Comparison of ENCODE assay signal across 10 cellular contexts in genomic region chr14:104749111-104749649, GRCh38. TPM values are rescaled to one million over a fixed set of nuclear protein-coding genes. Genes with fewer than 3 reads are reported as not detected.
A peak's percentile ranks its signal among the peaks of the same experiment; 100 is the strongest.
DNase-seq lines count a peak whose midpoint lies in the region; ATAC-seq, FAIRE-seq and TF ChIP-seq lines count a peak whose summit lies in the region.
"Had no signal": no experiment of that assay in that cellular context is flagged by ENCODE, and none has a peak within 500 bp of the region (broad histone marks: within the 10 kb centered on the region; RNA-seq: fewer than 3 reads in every experiment).

No MANE protein-coding gene starts in this region.

- H3K9ac ChIP-seq in kidney (ENCODE audit: low read length in 2 of 2): no peak overlapping the region

- TF ChIP-seq CTCF in kidney (IDR thresholded peaks at IDR 0.05; ENCODE audit: borderline replicate concordance, extremely low read depth, insufficient read depth): no peak
- no peak for TF ChIP-seq CTCF in spleen (IDR thresholded peaks at IDR 0.05 in 8 of 11, conservative IDR thresholded peaks at IDR 0.05 in 3 of 11)

- DNase-seq in HT-29 (ENCODE audit: low spot score) (peak; percentile 33), kidney (peak; percentile 91), spleen (peak; percentile 73)
- DNase-seq in activated CD4-positive, alpha-beta T cell treated with anti-CD3 and anti-CD28 coated beads, Interleukin-2, amount 50 U/mL, for 48 hours: no peak
- no peak for DNase-seq in naive thymus-derived CD4-positive, alpha-beta T cell
- DNase-seq: brain microvascular endothelial cell, upper lobe of left lung had no signal

- H3K27me3 Mint-ChIP-seq in naive thymus-derived CD4-positive, alpha-beta T cell: no peaks in the 10 kb centered on the region

- no peak for ATAC-seq in GM19395 (IDR thresholded peaks at IDR 0.05; ENCODE audit: unreplicated experiment)
- ATAC-seq in GM18868 (IDR thresholded peaks at IDR 0.05; ENCODE audit: unreplicated experiment): no peak
- ATAC-seq in naive thymus-derived CD4-positive, alpha-beta T cell: no peak

- H3K9me3 ChIP-seq in kidney (ENCODE audit: control insufficient read depth in 1 of 2, low read length in 2 of 2): no peaks in the 10 kb centered on the region
- H3K9me3 ChIP-seq in spleen: no peaks in the 10 kb centered on the region
- H3K9me3 ChIP-seq in naive thymus-derived CD4-positive, alpha-beta T cell (ENCODE audit: control insufficient read depth in 2 of 3, low read length in 3 of 3): no peaks in the 10 kb centered on the region
- H3K9me3 ChIP-seq: upper lobe of left lung had no signal

- WGBS in spleen, 5 donors: 32 to 77% (median 65%) methylated on average over 8 to 11 of the region's 11 CpGs

- H3K36me3 ChIP-seq in kidney (ENCODE audit: control insufficient read depth in 1 of 2, insufficient read depth in 2 of 2, low read length in 2 of 2) (peaks cover 0 to 7% of the 10 kb centered on the region in 2 donors), spleen (no peaks in the 10 kb centered on the region)
- peaks cover 0 to 6% (median 0%) of the 10 kb centered on the region in 3 experiments for H3K36me3 ChIP-seq in naive thymus-derived CD4-positive, alpha-beta T cell (ENCODE audit: control insufficient read depth in 2 of 3, insufficient read depth in 3 of 3, low read length in 3 of 3)
- H3K36me3 ChIP-seq: brain microvascular endothelial cell, upper lobe of left lung had no signal

- POLR2A ChIA-PET in naive thymus-derived CD4-positive, alpha-beta T cell (lab: Charles Lee): interaction anchor here (0.5 to 0.7 kb wide), 2 partner anchors 70 to 740 kb away, joined by 3 read pairs; no protein-coding TSS in a partner anchor

- H3K36me3 Mint-ChIP-seq in naive thymus-derived CD4-positive, alpha-beta T cell: peaks cover 0 to 10% (median 0%) of the 10 kb centered on the region in 5 donors

- FAIRE-seq in kidney (lab: Jason Lieb, UNC): no peak

- no peak for TF ChIP-seq POLR2A in spleen (IDR thresholded peaks at IDR 0.05)

- H3K4me3 Mint-ChIP-seq in naive thymus-derived CD4-positive, alpha-beta T cell: peak overlapping the region in 1 of 10 donors; percentile 44

- intact Hi-C loops in kidney (cut with DNase I) (no loop called here), spleen (cut with DNase I; ENCODE audit: low total_unique reads) (no loop called here)
- intact Hi-C loops in naive thymus-derived CD4-positive, alpha-beta T cell (cut with micrococcal nuclease): no loop called here

- H3K27me3 ChIP-seq in spleen (replicated peaks in 1 of 7): no peaks in the 10 kb centered on the region
- no peaks in the 10 kb centered on the region for H3K27me3 ChIP-seq in naive thymus-derived CD4-positive, alpha-beta T cell (ENCODE audit: control insufficient read depth in 2 of 2, insufficient read depth in 2 of 2, low read length in 2 of 2)
- H3K27me3 ChIP-seq: brain microvascular endothelial cell, upper lobe of left lung had no signal

- H3K4me1 Mint-ChIP-seq in naive thymus-derived CD4-positive, alpha-beta T cell: peaks cover 7 to 16% (median 8%) of the 10 kb centered on the region in 7 donors

- H3K27ac Mint-ChIP-seq in naive thymus-derived CD4-positive, alpha-beta T cell: no peak overlapping the region

- H3K9me3 Mint-ChIP-seq in naive thymus-derived CD4-positive, alpha-beta T cell: peaks cover 0 to 2% (median 0%) of the 10 kb centered on the region in 11 donors

- peaks cover 13 to 19% of the 10 kb centered on the region in 2 donors for H3K4me1 ChIP-seq in kidney (ENCODE audit: control insufficient read depth in 1 of 2, insufficient read depth in 1 of 2, low read depth in 1 of 2, low read length in 2 of 2)
- peaks cover 8 to 37% (median 18%) of the 10 kb centered on the region in 6 donors for H3K4me1 ChIP-seq in spleen
- H3K4me1 ChIP-seq in naive thymus-derived CD4-positive, alpha-beta T cell (ENCODE audit: control insufficient read depth in 2 of 2, insufficient read depth in 2 of 2, low read length in 2 of 2): peaks cover 12 to 15% of the 10 kb centered on the region in 2 donors

- CTCF ChIA-PET in naive thymus-derived CD4-positive, alpha-beta T cell (lab: Charles Lee): no interaction called here

- H3K27ac ChIP-seq in angular gyrus (ENCODE audit: low read depth, low read length) (peak overlapping the region; percentile 29), kidney (ENCODE audit: low read depth in 2 of 2, low read length in 2 of 2) (peak overlapping the region in 1 of 2 donors; percentile 16), spleen (no peak overlapping the region)
- H3K27ac ChIP-seq in naive thymus-derived CD4-positive, alpha-beta T cell (ENCODE audit: low read depth, low read length): no peak overlapping the region
- H3K27ac ChIP-seq: brain microvascular endothelial cell had no signal

- H3K4me3 ChIP-seq in kidney (ENCODE audit: low read length in 2 of 2) (no peak overlapping the region), spleen (no peak overlapping the region)
- H3K4me3 ChIP-seq in naive thymus-derived CD4-positive, alpha-beta T cell (ENCODE audit: low read length): no peak overlapping the region
- H3K4me3 ChIP-seq: upper lobe of left lung had no signal

RNA-seq across cellular contexts. Expression of gene SIVA1, which starts 3.8 kb away (rescaled TPM):
- total RNA-seq in HT-29 (2014; rRNA removed; shearing (Covaris generic)): 243 and 250 TPM in 2 replicates
- 65.7 TPM for total RNA-seq in kidney
- polyA plus RNA-seq in kidney (ENCODE audit: insufficient read depth, low read depth, low replicate concordance): 124 TPM
- total RNA-seq in spleen: 100 to 1,000 TPM in 3 of 7 donors, 10 to 100 TPM in 4; 56.7 to 198 (median 76.4) TPM
- polyA plus RNA-seq in spleen: 100 to 1,000 TPM; 119 to 226 (median 184) TPM
- total RNA-seq in naive thymus-derived CD4-positive, alpha-beta T cell: 10 to 100 TPM; 61.4 to 97.7 (median 77.4) TPM
- polyA plus RNA-seq in naive thymus-derived CD4-positive, alpha-beta T cell: 100 to 1,000 TPM; 269 to 276 TPM

RNA-seq across cellular contexts. Expression of gene ADSS1, which starts 25.2 kb away (rescaled TPM):
- 2.1 and 8.3 TPM in 2 replicates for total RNA-seq in HT-29 (2014; rRNA removed; shearing (Covaris generic))
- 7.5 TPM for total RNA-seq in kidney
- 16.5 TPM for polyA plus RNA-seq in kidney (ENCODE audit: insufficient read depth, low read depth, low replicate concordance)
- total RNA-seq in spleen: 10 to 100 TPM in 1 of 7 donors, 1 to 10 TPM in 6; 2.7 to 11.7 (median 8.3) TPM
- polyA plus RNA-seq in spleen: 1 to 10 TPM; 3.0 to 3.7 (median 3.2) TPM
- 1 to 10 TPM in 4 of 5 experiments, under 1 TPM in 1; 0.73 to 4.8 (median 4.2) TPM for total RNA-seq in naive thymus-derived CD4-positive, alpha-beta T cell
- 1 to 10 TPM; 1.1 to 1.8 TPM for polyA plus RNA-seq in naive thymus-derived CD4-positive, alpha-beta T cell

RNA-seq across cellular contexts. Expression of gene AKT1, which starts 46.4 kb away (rescaled TPM):
- total RNA-seq in HT-29 (2014; rRNA removed; shearing (Covaris generic)): 161 and 168 TPM in 2 replicates
- 125 TPM for total RNA-seq in kidney
- polyA plus RNA-seq in kidney (ENCODE audit: insufficient read depth, low read depth, low replicate concordance): 70.6 TPM
- total RNA-seq in spleen: 100 to 1,000 TPM; 107 to 184 (median 141) TPM
- 100 to 1,000 TPM in 1 of 3 donors, 10 to 100 TPM in 2; 56.2 to 114 (median 61.6) TPM for polyA plus RNA-seq in spleen
- total RNA-seq in naive thymus-derived CD4-positive, alpha-beta T cell: 100 to 1,000 TPM in 1 of 5 experiments, 10 to 100 TPM in 4; 70.4 to 131 (median 88.9) TPM
- polyA plus RNA-seq in naive thymus-derived CD4-positive, alpha-beta T cell: 10 to 100 TPM in 1 of 2 donors, 1 to 10 TPM in 1; 6.8 to 12.3 TPM

RNA-seq across cellular contexts. Expression of gene ZBTB42, which starts 51.7 kb away (rescaled TPM):
- total RNA-seq in HT-29 (2014; rRNA removed; shearing (Covaris generic)): 12.1 and 17.2 TPM in 2 replicates
- 10.0 TPM for total RNA-seq in kidney
- polyA plus RNA-seq in kidney (ENCODE audit: insufficient read depth, low read depth, low replicate concordance): 3.9 TPM
- total RNA-seq in spleen: 10 to 100 TPM in 1 of 7 donors, 1 to 10 TPM in 6; 4.2 to 11.5 (median 7.9) TPM
- 1 to 10 TPM in 2 of 3 donors, under 1 TPM in 1; 0.74 to 2.9 (median 1.1) TPM for polyA plus RNA-seq in spleen
- 10 to 100 TPM in 1 of 5 experiments, 1 to 10 TPM in 4; 3.5 to 11.3 (median 5.5) TPM for total RNA-seq in naive thymus-derived CD4-positive, alpha-beta T cell
- 1 to 10 TPM; 2.1 TPM for polyA plus RNA-seq in naive thymus-derived CD4-positive, alpha-beta T cell

RNA-seq across cellular contexts. Expression of gene INF2, which starts 59.8 kb away (rescaled TPM):
- 293 and 322 TPM in 2 replicates for total RNA-seq in HT-29 (2014; rRNA removed; shearing (Covaris generic))
- total RNA-seq in kidney (82.7 TPM), spleen (100 to 1,000 TPM in 3 of 7 donors, 10 to 100 TPM in 4; 66.9 to 110 (median 96.4) TPM)
- polyA plus RNA-seq in kidney (ENCODE audit: insufficient read depth, low read depth, low replicate concordance) (58.5 TPM), spleen (100 to 1,000 TPM in 2 of 3 donors, 10 to 100 TPM in 1; 56.6 to 120 (median 102) TPM)
- total RNA-seq in naive thymus-derived CD4-positive, alpha-beta T cell: 100 to 1,000 TPM in 2 of 5 experiments, 10 to 100 TPM in 3; 65.0 to 140 (median 95.5) TPM
- 10 to 100 TPM in 1 of 2 donors, 1 to 10 TPM in 1; 5.8 to 12.4 TPM for polyA plus RNA-seq in naive thymus-derived CD4-positive, alpha-beta T cell

Comparison
In these comparisons a context has a peak if more than half of its experiments do, and no peak if none do; other contexts are left out.
1. DNase-seq: peak in HT-29 (single experiment), kidney (single experiment) and spleen (single experiment); none in activated CD4-positive, alpha-beta T cell treated with anti-CD3 and anti-CD28 coated beads, Interleukin-2, amount 50 U/mL, for 48 hours (0 of 2) and naive thymus-derived CD4-positive, alpha-beta T cell (0 of 9).